Comparison of ENCODE assay signal across 1 cellular context in the genomic region with DNA sequence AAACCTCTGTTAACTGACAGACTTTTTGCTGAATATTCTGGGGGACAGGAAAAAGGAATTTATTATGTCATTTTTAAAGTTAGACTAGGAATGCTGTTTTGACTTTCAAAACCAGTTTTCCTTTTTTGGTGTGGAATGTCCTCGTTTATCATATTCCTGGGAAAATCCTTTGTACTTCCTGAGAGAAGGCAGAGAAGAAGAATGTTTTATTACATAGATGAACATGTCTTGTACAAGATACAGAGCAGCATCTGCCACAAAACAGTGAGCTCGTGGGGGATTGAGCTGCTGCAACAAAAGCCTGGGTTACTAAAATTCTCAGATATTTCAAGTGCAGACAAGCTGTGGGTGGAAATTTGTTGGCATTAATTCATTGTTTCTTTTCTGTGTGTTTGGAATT.
TF ChIP-seq lines count a peak whose summit lies in the region.

No MANE protein-coding gene starts in this region.

TF ChIP-seq in SK-N-SH treated with all-trans-retinoic acid at 6 μM for 48 hours, 23 proteins besides CTCF, POLR2A, EP300 and RAD21 (continued from another document):
- TF ChIP-seq, protein P1, sequence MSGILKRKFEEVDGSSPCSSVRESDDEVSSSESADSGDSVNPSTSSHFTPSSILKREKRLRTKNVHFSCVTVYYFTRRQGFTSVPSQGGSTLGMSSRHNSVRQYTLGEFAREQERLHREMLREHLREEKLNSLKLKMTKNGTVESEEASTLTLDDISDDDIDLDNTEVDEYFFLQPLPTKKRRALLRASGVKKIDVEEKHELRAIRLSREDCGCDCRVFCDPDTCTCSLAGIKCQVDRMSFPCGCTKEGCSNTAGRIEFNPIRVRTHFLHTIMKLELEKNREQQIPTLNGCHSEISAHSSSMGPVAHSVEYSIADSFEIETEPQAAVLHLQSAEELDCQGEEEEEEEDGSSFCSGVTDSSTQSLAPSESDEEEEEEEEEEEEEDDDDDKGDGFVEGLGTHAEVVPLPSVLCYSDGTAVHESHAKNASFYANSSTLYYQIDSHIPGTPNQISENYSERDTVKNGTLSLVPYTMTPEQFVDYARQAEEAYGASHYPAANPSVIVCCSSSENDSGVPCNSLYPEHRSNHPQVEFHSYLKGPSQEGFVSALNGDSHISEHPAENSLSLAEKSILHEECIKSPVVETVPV (CRISPR knock-in tag; IDR thresholded peaks at IDR 0.05), result no peak
- TF ChIP-seq ZFP30 (CRISPR knock-in tag; IDR thresholded peaks at IDR 0.05) (no peak), ZNF70 (CRISPR knock-in tag; IDR thresholded peaks at IDR 0.05) (no peak), ZNF8 (CRISPR knock-in tag; IDR thresholded peaks at IDR 0.05) (no peak), ESRRG (CRISPR knock-in tag; IDR thresholded peaks at IDR 0.05) (no peak), ZFP3 (CRISPR knock-in tag; IDR thresholded peaks at IDR 0.05) (no peak), ISL1 (CRISPR knock-in tag; IDR thresholded peaks at IDR 0.05) (no peak), SNAI2 (CRISPR knock-in tag; IDR thresholded peaks at IDR 0.05) (no peak), TCF4 (CRISPR knock-in tag; IDR thresholded peaks at IDR 0.05; ENCODE audit: borderline replicate concordance) (no peak), ZC3H10 (CRISPR knock-in tag; IDR thresholded peaks at IDR 0.05) (no peak), ZNF565 (CRISPR knock-in tag; conservative IDR thresholded peaks at IDR 0.05; ENCODE audit: low read depth) (no peak), GLIS3 (CRISPR knock-in tag; IDR thresholded peaks at IDR 0.05) (no peak), BACH2 (CRISPR knock-in tag; IDR thresholded peaks at IDR 0.05; ENCODE audit: borderline replicate concordance) (no peak)
- TF ChIP-seq, protein P2, sequence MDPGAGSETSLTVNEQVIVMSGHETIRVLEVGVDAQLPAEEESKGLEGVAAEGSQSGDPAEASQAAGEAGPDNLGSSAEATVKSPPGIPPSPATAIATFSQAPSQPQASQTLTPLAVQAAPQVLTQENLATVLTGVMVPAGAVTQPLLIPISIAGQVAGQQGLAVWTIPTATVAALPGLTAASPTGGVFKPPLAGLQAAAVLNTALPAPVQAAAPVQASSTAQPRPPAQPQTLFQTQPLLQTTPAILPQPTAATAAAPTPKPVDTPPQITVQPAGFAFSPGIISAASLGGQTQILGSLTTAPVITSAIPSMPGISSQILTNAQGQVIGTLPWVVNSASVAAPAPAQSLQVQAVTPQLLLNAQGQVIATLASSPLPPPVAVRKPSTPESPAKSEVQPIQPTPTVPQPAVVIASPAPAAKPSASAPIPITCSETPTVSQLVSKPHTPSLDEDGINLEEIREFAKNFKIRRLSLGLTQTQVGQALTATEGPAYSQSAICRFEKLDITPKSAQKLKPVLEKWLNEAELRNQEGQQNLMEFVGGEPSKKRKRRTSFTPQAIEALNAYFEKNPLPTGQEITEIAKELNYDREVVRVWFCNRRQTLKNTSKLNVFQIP (CRISPR knock-in tag; IDR thresholded peaks at IDR 0.05; ENCODE audit: borderline replicate concordance, low read depth), result no peak
- TF ChIP-seq, protein P3, sequence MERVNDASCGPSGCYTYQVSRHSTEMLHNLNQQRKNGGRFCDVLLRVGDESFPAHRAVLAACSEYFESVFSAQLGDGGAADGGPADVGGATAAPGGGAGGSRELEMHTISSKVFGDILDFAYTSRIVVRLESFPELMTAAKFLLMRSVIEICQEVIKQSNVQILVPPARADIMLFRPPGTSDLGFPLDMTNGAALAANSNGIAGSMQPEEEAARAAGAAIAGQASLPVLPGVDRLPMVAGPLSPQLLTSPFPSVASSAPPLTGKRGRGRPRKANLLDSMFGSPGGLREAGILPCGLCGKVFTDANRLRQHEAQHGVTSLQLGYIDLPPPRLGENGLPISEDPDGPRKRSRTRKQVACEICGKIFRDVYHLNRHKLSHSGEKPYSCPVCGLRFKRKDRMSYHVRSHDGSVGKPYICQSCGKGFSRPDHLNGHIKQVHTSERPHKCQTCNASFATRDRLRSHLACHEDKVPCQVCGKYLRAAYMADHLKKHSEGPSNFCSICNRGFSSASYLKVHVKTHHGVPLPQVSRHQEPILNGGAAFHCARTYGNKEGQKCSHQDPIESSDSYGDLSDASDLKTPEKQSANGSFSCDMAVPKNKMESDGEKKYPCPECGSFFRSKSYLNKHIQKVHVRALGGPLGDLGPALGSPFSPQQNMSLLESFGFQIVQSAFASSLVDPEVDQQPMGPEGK (CRISPR knock-in tag; IDR thresholded peaks at IDR 0.05; ENCODE audit: borderline replicate concordance), result no peak
- TF ChIP-seq, protein P4, sequence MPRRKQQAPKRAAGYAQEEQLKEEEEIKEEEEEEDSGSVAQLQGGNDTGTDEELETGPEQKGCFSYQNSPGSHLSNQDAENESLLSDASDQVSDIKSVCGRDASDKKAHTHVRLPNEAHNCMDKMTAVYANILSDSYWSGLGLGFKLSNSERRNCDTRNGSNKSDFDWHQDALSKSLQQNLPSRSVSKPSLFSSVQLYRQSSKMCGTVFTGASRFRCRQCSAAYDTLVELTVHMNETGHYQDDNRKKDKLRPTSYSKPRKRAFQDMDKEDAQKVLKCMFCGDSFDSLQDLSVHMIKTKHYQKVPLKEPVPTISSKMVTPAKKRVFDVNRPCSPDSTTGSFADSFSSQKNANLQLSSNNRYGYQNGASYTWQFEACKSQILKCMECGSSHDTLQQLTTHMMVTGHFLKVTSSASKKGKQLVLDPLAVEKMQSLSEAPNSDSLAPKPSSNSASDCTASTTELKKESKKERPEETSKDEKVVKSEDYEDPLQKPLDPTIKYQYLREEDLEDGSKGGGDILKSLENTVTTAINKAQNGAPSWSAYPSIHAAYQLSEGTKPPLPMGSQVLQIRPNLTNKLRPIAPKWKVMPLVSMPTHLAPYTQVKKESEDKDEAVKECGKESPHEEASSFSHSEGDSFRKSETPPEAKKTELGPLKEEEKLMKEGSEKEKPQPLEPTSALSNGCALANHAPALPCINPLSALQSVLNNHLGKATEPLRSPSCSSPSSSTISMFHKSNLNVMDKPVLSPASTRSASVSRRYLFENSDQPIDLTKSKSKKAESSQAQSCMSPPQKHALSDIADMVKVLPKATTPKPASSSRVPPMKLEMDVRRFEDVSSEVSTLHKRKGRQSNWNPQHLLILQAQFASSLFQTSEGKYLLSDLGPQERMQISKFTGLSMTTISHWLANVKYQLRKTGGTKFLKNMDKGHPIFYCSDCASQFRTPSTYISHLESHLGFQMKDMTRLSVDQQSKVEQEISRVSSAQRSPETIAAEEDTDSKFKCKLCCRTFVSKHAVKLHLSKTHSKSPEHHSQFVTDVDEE (CRISPR knock-in tag; IDR thresholded peaks at IDR 0.05), result no peak
